9 cellular contexts compared by ENCODE assay signal in the genomic region with DNA sequence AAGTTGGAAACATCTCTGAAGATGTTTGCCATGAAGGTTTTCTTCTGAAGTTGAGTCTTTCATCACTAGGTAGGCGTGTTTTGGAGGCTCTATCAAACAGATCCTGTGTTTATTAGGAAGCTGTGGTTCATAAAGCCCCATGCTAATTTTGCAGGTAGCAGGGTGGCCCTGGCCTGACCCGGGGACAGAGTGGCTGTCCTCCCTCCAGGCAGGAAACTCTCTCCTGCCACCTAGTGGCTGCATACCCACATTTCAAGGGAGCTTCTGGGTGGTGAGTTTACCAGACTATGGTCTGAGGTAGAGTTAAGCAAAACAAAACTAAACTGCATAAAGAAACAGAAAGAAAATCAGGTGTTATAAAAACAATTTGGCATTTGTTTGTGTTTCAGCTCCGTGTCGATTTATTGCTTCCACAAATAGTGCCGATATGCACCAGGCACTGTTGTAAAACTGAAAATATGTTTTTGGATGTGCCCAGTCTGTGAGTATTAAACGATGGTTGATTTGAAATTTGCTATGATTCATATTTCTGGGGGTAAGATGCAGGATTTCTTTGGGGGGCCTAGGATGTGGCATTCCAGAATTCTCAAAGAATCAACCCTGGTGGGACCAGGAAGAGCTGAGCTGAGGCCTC. TPM values are rescaled to one million over a fixed set of nuclear protein-coding genes. Genes with fewer than 3 reads are reported as not detected.
DNase-seq lines count a peak whose midpoint lies in the region; ATAC-seq, FAIRE-seq and TF ChIP-seq lines count a peak whose summit lies in the region.
"Had no signal": no experiment of that assay in that cellular context is flagged by ENCODE, and none has a peak within 500 bp of the region (broad histone marks: within the 10 kb centered on the region; RNA-seq: fewer than 3 reads in every experiment).

No MANE protein-coding gene starts in this region.

- no peak for TF ChIP-seq POLR2A in GM12891 (IDR thresholded peaks at IDR 0.05; ENCODE audit: low read depth, low read length)
- TF ChIP-seq POLR2A in gastrocnemius medialis (IDR thresholded peaks at IDR 0.05) = no peak

- peak; percentile 97 for TF ChIP-seq CTCF in PC-3 (conservative IDR thresholded peaks at IDR 0.05; ENCODE audit: low read depth, low read length)
- peak in 3 of 5 experiments; percentile 14 to 64 (median 55) for TF ChIP-seq CTCF in gastrocnemius medialis (IDR thresholded peaks at IDR 0.05 in 4 of 5, conservative IDR thresholded peaks at IDR 0.05 in 1 of 5)

- no peaks in the 10 kb centered on the region for H3K27me3 ChIP-seq in PC-3 (ENCODE audit: low read length)
- no peaks in the 10 kb centered on the region for H3K27me3 ChIP-seq in gastrocnemius medialis
- H3K27me3 ChIP-seq in MG63 = no peaks in the 10 kb centered on the region

- H3K4me1 Mint-ChIP-seq in activated T-cell treated with anti-CD3 and anti-CD28 coated beads, Interleukin-2, amount 50 U/mL, for 24 hours (ENCODE audit: low read depth) = peaks cover 25% of the 10 kb centered on the region

- H3K36me3 ChIP-seq in PC-3 (ENCODE audit: low read depth, low read length) (no peaks in the 10 kb centered on the region), gastrocnemius medialis (no peaks in the 10 kb centered on the region), MG63 (no peaks in the 10 kb centered on the region)

- no peak overlapping the region for H3K4me3 ChIP-seq in PC-3 (ENCODE audit: low read length)
- no peak overlapping the region for H3K4me3 ChIP-seq in gastrocnemius medialis
- no peak overlapping the region for H3K4me3 ChIP-seq in MG63

- ATAC-seq in HG02870 (IDR thresholded peaks at IDR 0.05; ENCODE audit: unreplicated experiment) (peak; percentile 47), PC-3 (peak; percentile 27; the same call in 1 of the 2 replicates), gastrocnemius medialis (peak in 1 of 2 donors; percentile 61)

- no peak overlapping the region for H3K9ac ChIP-seq in PC-3 (ENCODE audit: low read length)

- CTCF ChIA-PET in PC-3 (lab: Charles Lee) = interaction anchor here (2.0 kb wide), 1 partner anchor 135 kb away, joined by 9 read pairs; no protein-coding TSS in a partner anchor

- DNase-seq in GM12891 (ENCODE audit: insufficient read length, low spot score) (peak; percentile 54), PC-3 (peak; percentile 80), glomerular endothelial cell (ENCODE audit: extremely low read depth, low read depth, low spot score) (peak; percentile 10), gastrocnemius medialis (no peak), MG63 (no peak), DMS79 treated with DMSO at 0.1 percent for 48 hours (lab: John Stamatoyannopoulos, UW) (no peak)
- peak; percentile 83 for DNase-seq in activated T-cell treated with anti-CD3 and anti-CD28 coated beads, Interleukin-2, amount 50 U/mL, for 24 hours

- in situ Hi-C loops in gastrocnemius medialis (cut with MboI; ENCODE audit: low sequenced_read_pairs in 4 of 4) = no loop called here

- no peaks in the 10 kb centered on the region for H3K36me3 Mint-ChIP-seq in activated T-cell treated with anti-CD3 and anti-CD28 coated beads, Interleukin-2, amount 50 U/mL, for 24 hours (ENCODE audit: low read depth)

- no peak overlapping the region for H3K27ac Mint-ChIP-seq in activated T-cell treated with anti-CD3 and anti-CD28 coated beads, Interleukin-2, amount 50 U/mL, for 24 hours
- H3K27ac Mint-ChIP-seq: dendritic cell treated with granulocyte-macrophage colony-stimulating factor and Interleukin-4, amounts not matched to agents 40 ng/mL and 50 ng/mL, for 4 days had no signal

- no peaks in the 10 kb centered on the region for H4K20me1 ChIP-seq in PC-3 (ENCODE audit: low read length)

- BruUV-seq in PC-3 (replicated peaks; lab: Mats Ljungman, UMichigan) = no TSS peak

- intact Hi-C loops in PC-3 (cut with micrococcal nuclease) (no loop called here), gastrocnemius medialis (cut with DNase I; ENCODE audit: low total_unique reads) (no loop called here)

- no peaks in the 10 kb centered on the region for H3K79me2 ChIP-seq in PC-3 (ENCODE audit: low read length)

- peak; percentile 89 for FAIRE-seq in GM12891 (lab: Jason Lieb, UNC)

- no peaks in the 10 kb centered on the region for H3K27me3 Mint-ChIP-seq in activated T-cell treated with anti-CD3 and anti-CD28 coated beads, Interleukin-2, amount 50 U/mL, for 24 hours
- H3K27me3 Mint-ChIP-seq: dendritic cell treated with granulocyte-macrophage colony-stimulating factor and Interleukin-4, amounts not matched to agents 40 ng/mL and 50 ng/mL, for 4 days had no signal

- H3K27ac ChIP-seq in PC-3 (ENCODE audit: low read length) (peak overlapping the region; percentile 31), gastrocnemius medialis (no peak overlapping the region)

- POLR2A ChIA-PET in PC-3 (lab: Charles Lee; ENCODE audit: unreplicated experiment) = interaction anchor here (0.6 kb wide), 1 partner anchor 17 kb away, joined by 3 read pairs; no protein-coding TSS in a partner anchor

- H3K9me3 ChIP-seq in PC-3 (ENCODE audit: low read length) (no peaks in the 10 kb centered on the region), gastrocnemius medialis (no peaks in the 10 kb centered on the region), MG63 (no peaks in the 10 kb centered on the region; the same call in 1 of the 2 replicates)

- H3F3A ChIP-seq in PC-3 (ENCODE audit: low read length, unreplicated experiment) = no peaks in the 10 kb centered on the region

- H3K4me3 Mint-ChIP-seq in activated T-cell treated with anti-CD3 and anti-CD28 coated beads, Interleukin-2, amount 50 U/mL, for 24 hours = no peak overlapping the region
- H3K4me3 Mint-ChIP-seq: dendritic cell treated with granulocyte-macrophage colony-stimulating factor and Interleukin-4, amounts not matched to agents 40 ng/mL and 50 ng/mL, for 4 days had no signal

- peaks cover 33% of the 10 kb centered on the region for H3K4me1 ChIP-seq in PC-3 (ENCODE audit: insufficient read depth, low read length)
- no peaks in the 10 kb centered on the region for H3K4me1 ChIP-seq in gastrocnemius medialis

- H2AFZ ChIP-seq in PC-3 (ENCODE audit: low read length) = 0 out of 2 replicates have a peak overlapping the region, but pooled peaks have one; percentile 33

- H3K9me2 ChIP-seq in PC-3 (replicated peaks; ENCODE audit: low read length) = no peaks in the 10 kb centered on the region

- H3K9me3 Mint-ChIP-seq in activated T-cell treated with anti-CD3 and anti-CD28 coated beads, Interleukin-2, amount 50 U/mL, for 24 hours = no peaks in the 10 kb centered on the region
- H3K9me3 Mint-ChIP-seq: dendritic cell treated with granulocyte-macrophage colony-stimulating factor and Interleukin-4, amounts not matched to agents 40 ng/mL and 50 ng/mL, for 4 days had no signal

- H3K4me2 ChIP-seq in PC-3 (ENCODE audit: low read length) = no peak overlapping the region

TF ChIP-seq in GM12891, 5 proteins besides CTCF, POLR2A, EP300 and RAD21:
- TF ChIP-seq SPI1 (IDR thresholded peaks at IDR 0.05; ENCODE audit: low read depth, low read length) = no peak
- TF ChIP-seq TAF1 (IDR thresholded peaks at IDR 0.05; ENCODE audit: low read depth, low read length) = no peak
- no peak for TF ChIP-seq POLR2AphosphoS5 (IDR thresholded peaks at IDR 0.05; ENCODE audit: low read depth, low read length)
- no peak for TF ChIP-seq POU2F2 (IDR thresholded peaks at IDR 0.05; ENCODE audit: low read depth, low read length)
- TF ChIP-seq PAX5 (IDR thresholded peaks at IDR 0.05; ENCODE audit: insufficient read depth, low read length, severe bottlenecking) = no peak

RNA-seq across cellular contexts. Expression of a gene that starts 26.0 kb away (rescaled TPM):
- polyA plus RNA-seq in GM12891 (2012; ENCODE audit: low read depth, missing spikeins) = not detected
- 1.6 and 2.6 TPM in 2 replicates for total RNA-seq in PC-3 (2014; rRNA removed)
- not detected in 2 replicates for total RNA-seq in glomerular endothelial cell
- total RNA-seq in gastrocnemius medialis = not detected
- 3.1 and 6.9 TPM in 2 replicates for total RNA-seq in MG63 (2014; rRNA removed; shearing (Covaris generic); ENCODE audit: low replicate concordance)

RNA-seq across cellular contexts. Expression of a gene that starts 48.4 kb away (rescaled TPM):
- polyA plus RNA-seq in GM12891 (2012; ENCODE audit: low read depth, missing spikeins) = 0.22 TPM
- total RNA-seq in PC-3 (2014; rRNA removed) (48.4 and 67.5 TPM in 2 replicates), glomerular endothelial cell (8.9 and 10.6 TPM in 2 replicates), gastrocnemius medialis (not detected)
- 15.8 and 21.6 TPM in 2 replicates for total RNA-seq in MG63 (2014; rRNA removed; shearing (Covaris generic); ENCODE audit: low replicate concordance)

Comparison
In these comparisons a context has a peak if more than half of its experiments do, and no peak if none do; other contexts are left out.
1. DNase-seq: peak in GM12891 (single experiment), PC-3 (single experiment), activated T-cell treated with anti-CD3 and anti-CD28 coated beads, Interleukin-2, amount 50 U/mL, for 24 hours (single experiment) and glomerular endothelial cell (single experiment); none in gastrocnemius medialis (0 of 2), MG63 (single experiment) and DMS79 treated with DMSO at 0.1 percent for 48 hours (single experiment).